ENCODE assay signal across 34 cellular contexts in the genomic region with DNA sequence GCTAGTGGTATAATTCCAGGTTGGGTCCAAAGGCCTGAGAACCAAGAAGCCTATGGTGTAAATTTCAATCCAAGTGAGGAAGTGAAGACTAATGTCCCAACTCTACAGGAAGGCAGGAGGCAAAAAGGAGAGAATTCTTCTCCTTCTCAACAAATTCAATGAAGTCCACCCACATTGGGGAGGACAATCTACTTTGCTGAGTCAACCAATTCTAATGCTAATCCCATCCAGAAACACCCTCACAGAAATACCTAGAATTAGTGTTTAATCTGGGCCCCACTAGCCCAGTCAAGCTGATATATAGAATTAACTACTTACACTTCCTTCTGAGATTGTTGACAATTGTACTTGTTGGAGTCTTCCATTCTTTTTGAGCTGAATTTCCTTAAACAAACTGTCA.
"Had no signal": no experiment of that assay in that cellular context is flagged by ENCODE, and none has a peak within 500 bp of the region (broad histone marks: within the 10 kb centered on the region; RNA-seq: fewer than 3 reads in every experiment).

No MANE protein-coding gene starts in this region.

- H3K27me3 ChIP-seq: adrenal gland, body of pancreas, brain microvascular endothelial cell, breast epithelium had no signal

- H3K4me3 ChIP-seq: adrenal gland, body of pancreas, breast epithelium had no signal

- ATAC-seq: activated CD8-positive, alpha-beta T cell treated with anti-CD3 and anti-CD28 coated beads for 36 hours; activated naive CD4-positive, alpha-beta T cell treated with anti-CD3 and anti-CD28 coated beads, Interleukin-2, amount 50 U/mL, for 72 hours; activated T-cell treated with anti-CD3 and anti-CD28 coated beads, Interleukin-2, amount 50 U/mL, for 4 hours; activated T-cell treated with anti-CD3 and anti-CD28 coated beads, Interleukin-2, amount 50 U/mL, for 72 hours; activated T-helper 17 cell treated with anti-CD3 and anti-CD28 coated beads, Interleukin-2, amount 50 U/mL, for 72 hours; body of pancreas had no signal

- FAIRE-seq: astrocyte, TTC549 had no signal

- H3K27ac ChIP-seq: adrenal gland, body of pancreas, brain microvascular endothelial cell, breast epithelium, VCaP had no signal

- DNase-seq: activated B cell treated with CpG ODN at 0.5 μM for 24 hours; activated CD4-positive, alpha-beta memory T cell treated with anti-CD3 and anti-CD28 coated beads for 36 hours; activated CD4-positive, alpha-beta T cell treated with anti-CD3 and anti-CD28 coated beads for 4 hours; activated CD4-positive, alpha-beta T cell treated with anti-CD3 and anti-CD28 coated beads, Interleukin-2, amount 10 ng/mL, durations not matched to agents 24 days and 14 days; activated CD4-positive, alpha-beta T cell treated with anti-CD3 and anti-CD28 coated beads, Interleukin-2, amount 50 U/mL, for 1 hour; activated CD4-positive, alpha-beta T cell treated with anti-CD3 and anti-CD28 coated beads, Interleukin-2, amount 50 U/mL, for 4 hours; activated CD4-positive, CD25-positive, alpha-beta regulatory T cell treated with anti-CD3 and anti-CD28 coated beads, Interleukin-2, amount 50 U/mL, for 72 hours; activated CD8-positive, alpha-beta memory T cell treated with anti-CD3 and anti-CD28 coated beads, Interleukin-2, amount 50 U/mL, for 4 hours; activated CD8-positive, alpha-beta T cell treated with anti-CD3 and anti-CD28 coated beads for 36 hours; activated effector memory CD4-positive, alpha-beta T cell treated with anti-CD3 and anti-CD28 coated beads, Interleukin-2, amount 50 U/mL, for 16 hours; activated gamma-delta T cell treated with Interleukin-2 at 50 U/mL for 16 hours; activated naive CD4-positive, alpha-beta T cell; activated naive CD4-positive, alpha-beta T cell treated with anti-CD3 and anti-CD28 coated beads for 36 hours; activated naive CD4-positive, alpha-beta T cell treated with anti-CD3 and anti-CD28 coated beads, Interleukin-2, amount 50 U/mL, for 16 hours; activated naive CD8-positive, alpha-beta T cell treated with anti-CD3 and anti-CD28 coated beads for 36 hours; activated T-cell treated with anti-CD3 and anti-CD28 coated beads for 4 hours; activated T-cell treated with anti-CD3 and anti-CD28 coated beads, Interleukin-2, amount 50 U/mL, for 1 hour; activated T-cell treated with anti-CD3 and anti-CD28 coated beads, Interleukin-2, amount 50 U/mL, for 4 hours; activated T-cell treated with anti-CD3 and anti-CD28 coated beads, Interleukin-2, amount 50 U/mL, for 72 hours; adrenal gland; amniotic stem cell; aorta; body of pancreas; brain microvascular endothelial cell; central memory CD4-positive, alpha-beta T cell; T-helper 1 cell; T-helper 2 cell; T-helper 9 cell had no signal

- H3K9me3 ChIP-seq: adrenal gland, body of pancreas, breast epithelium had no signal

- H3K36me3 ChIP-seq: adrenal gland, brain microvascular endothelial cell, breast epithelium had no signal

- H3K4me1 ChIP-seq: adrenal gland, body of pancreas, breast epithelium had no signal
